1 cellular context compared by ENCODE assay signal in genomic region chr3:49930241-49930690, GRCh38.
TF ChIP-seq lines count a peak whose summit lies in the region.

No MANE protein-coding gene starts in this region.

TF ChIP-seq in IMR-90, 13 proteins besides CTCF, POLR2A, EP300 and RAD21:
- no peak for TF ChIP-seq RFX5 (IDR thresholded peaks at IDR 0.05; ENCODE audit: low read depth, low read length)
TF ChIP-seq in IMR-90: peak in this region for 0.
